ENCODE assay signal across 8 cellular contexts in genomic region chr10:113958631-113959382, GRCh38.
DNase-seq lines count a peak whose midpoint lies in the region; ATAC-seq and TF ChIP-seq lines count a peak whose summit lies in the region.

No MANE protein-coding gene starts in this region.

- H3K36me3 Mint-ChIP-seq in activated CD8-positive, alpha-beta T cell treated with anti-CD3 and anti-CD28 coated beads for 36 hours (ENCODE audit: low read depth): peaks cover 3% of the 10 kb centered on the region
- H3K36me3 Mint-ChIP-seq in activated CD8-positive, alpha-beta T cell treated with anti-CD3 and anti-CD28 coated beads, Interleukin-2, amount 10 ng/mL, durations not matched to agents 7 days and 5 days (ENCODE audit: low read depth): peaks cover 5% of the 10 kb centered on the region

- no peak overlapping the region for H3K4me3 Mint-ChIP-seq in activated CD8-positive, alpha-beta T cell treated with anti-CD3 and anti-CD28 coated beads for 36 hours
- no peak overlapping the region for H3K4me3 Mint-ChIP-seq in activated CD8-positive, alpha-beta T cell treated with anti-CD3 and anti-CD28 coated beads, Interleukin-2, amount 10 ng/mL, durations not matched to agents 7 days and 5 days

- ATAC-seq in activated CD8-positive, alpha-beta T cell treated with anti-CD3 and anti-CD28 coated beads for 36 hours: no peak
- ATAC-seq in activated CD8-positive, alpha-beta T cell treated with anti-CD3 and anti-CD28 coated beads, Interleukin-2, amount 10 ng/mL, durations not matched to agents 7 days and 5 days: no peak
- ATAC-seq in GM18498 (IDR thresholded peaks at IDR 0.05; ENCODE audit: unreplicated experiment) (no peak), HG03378 (IDR thresholded peaks at IDR 0.05; ENCODE audit: unreplicated experiment) (no peak)

- H3K4me1 Mint-ChIP-seq in activated CD8-positive, alpha-beta T cell treated with anti-CD3 and anti-CD28 coated beads for 36 hours (ENCODE audit: low read depth): peaks cover 42% of the 10 kb centered on the region
- peaks cover 54% of the 10 kb centered on the region for H3K4me1 Mint-ChIP-seq in activated CD8-positive, alpha-beta T cell treated with anti-CD3 and anti-CD28 coated beads, Interleukin-2, amount 10 ng/mL, durations not matched to agents 7 days and 5 days (ENCODE audit: low read depth)

- no peak overlapping the region for H3K27ac Mint-ChIP-seq in activated CD8-positive, alpha-beta T cell treated with anti-CD3 and anti-CD28 coated beads for 36 hours
- H3K27ac Mint-ChIP-seq in activated CD8-positive, alpha-beta T cell treated with anti-CD3 and anti-CD28 coated beads, Interleukin-2, amount 10 ng/mL, durations not matched to agents 7 days and 5 days: no peak overlapping the region

- POLR2A ChIA-PET in activated CD8-positive, alpha-beta T cell treated with anti-CD3 and anti-CD28 coated beads for 36 hours (lab: Charles Lee): interaction anchor here (0.7 kb wide), 2 partner anchors 18 to 59 kb away, joined by 3 read pairs; no protein-coding TSS in a partner anchor
- POLR2A ChIA-PET in activated CD8-positive, alpha-beta T cell treated with anti-CD3 and anti-CD28 coated beads, Interleukin-2, amount 10 ng/mL, durations not matched to agents 7 days and 5 days (lab: Charles Lee): no interaction called here

- no peak for TF ChIP-seq CTCF in activated CD8-positive, alpha-beta T cell treated with anti-CD3 and anti-CD28 coated beads for 36 hours (IDR thresholded peaks at IDR 0.05)

- H3K27me3 Mint-ChIP-seq in activated CD8-positive, alpha-beta T cell treated with anti-CD3 and anti-CD28 coated beads for 36 hours: peaks cover 21% of the 10 kb centered on the region
- peaks cover 18% of the 10 kb centered on the region for H3K27me3 Mint-ChIP-seq in activated CD8-positive, alpha-beta T cell treated with anti-CD3 and anti-CD28 coated beads, Interleukin-2, amount 10 ng/mL, durations not matched to agents 7 days and 5 days (ENCODE audit: low read depth)

- CTCF ChIA-PET in activated CD8-positive, alpha-beta T cell treated with anti-CD3 and anti-CD28 coated beads for 36 hours (lab: Charles Lee): no interaction called here
- CTCF ChIA-PET in activated CD8-positive, alpha-beta T cell treated with anti-CD3 and anti-CD28 coated beads, Interleukin-2, amount 10 ng/mL, durations not matched to agents 7 days and 5 days (lab: Charles Lee): no interaction called here

- DNase-seq in activated CD8-positive, alpha-beta T cell treated with anti-CD3 and anti-CD28 coated beads for 36 hours: peak; percentile 53
- no peak for DNase-seq in activated CD8-positive, alpha-beta T cell treated with anti-CD3 and anti-CD28 coated beads, Interleukin-2, amount 10 ng/mL, durations not matched to agents 7 days and 5 days
- DNase-seq in NCI-H774 (lab: John Stamatoyannopoulos, UW) (peak; percentile 12), dedifferentiated amniotic fluid mesenchymal stem cell (ENCODE audit: extremely low spot score) (peak; percentile 92), middle frontal gyrus (ENCODE audit: extremely low spot score, low spot score) (peak; percentile 31), NCI-H524 treated with DMSO at 0.1 percent for 48 hours (lab: John Stamatoyannopoulos, UW) (no peak)

- intact Hi-C loops in activated CD8-positive, alpha-beta T cell treated with anti-CD3 and anti-CD28 coated beads for 36 hours (cut with micrococcal nuclease): no loop called here

- peaks cover 8% of the 10 kb centered on the region for H3K9me3 Mint-ChIP-seq in activated CD8-positive, alpha-beta T cell treated with anti-CD3 and anti-CD28 coated beads for 36 hours
- peaks cover 4% of the 10 kb centered on the region for H3K9me3 Mint-ChIP-seq in activated CD8-positive, alpha-beta T cell treated with anti-CD3 and anti-CD28 coated beads, Interleukin-2, amount 10 ng/mL, durations not matched to agents 7 days and 5 days (ENCODE audit: insufficient read depth)

Comparison
In these comparisons a context has a peak if more than half of its experiments do, and no peak if none do; other contexts are left out.
1. DNase-seq: peak in activated CD8-positive, alpha-beta T cell treated with anti-CD3 and anti-CD28 coated beads for 36 hours (single experiment), NCI-H774 (single experiment), dedifferentiated amniotic fluid mesenchymal stem cell (single experiment) and middle frontal gyrus (single experiment); none in activated CD8-positive, alpha-beta T cell treated with anti-CD3 and anti-CD28 coated beads, Interleukin-2, amount 10 ng/mL, durations not matched to agents 7 days and 5 days (single experiment) and NCI-H524 treated with DMSO at 0.1 percent for 48 hours (single experiment).